ENCODE assay signal across 24 cellular contexts in the genomic region with DNA sequence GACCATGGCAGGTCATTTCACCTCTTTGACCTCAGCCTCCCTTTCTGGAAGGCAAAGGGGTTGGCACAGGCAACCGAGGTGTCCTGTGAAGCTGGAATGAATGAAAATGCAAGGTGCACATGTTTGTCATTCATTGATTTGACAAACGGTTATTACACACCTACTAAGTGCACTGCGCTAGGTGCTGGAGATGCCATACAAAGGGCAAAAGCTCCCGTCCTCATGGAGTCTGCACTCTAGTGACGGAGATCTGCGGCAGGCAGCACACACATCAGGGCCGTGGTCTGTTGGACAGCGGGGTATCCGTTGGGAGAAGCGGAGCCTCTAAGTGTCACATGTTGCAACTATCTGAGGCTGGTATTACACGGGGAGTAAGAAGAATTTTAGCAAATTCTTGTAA. TPM values are rescaled to one million over a fixed set of nuclear protein-coding genes. Genes with fewer than 3 reads are reported as not detected.
A peak's percentile ranks its signal among the peaks of the same experiment; 100 is the strongest.
DNase-seq lines count a peak whose midpoint lies in the region; ATAC-seq and TF ChIP-seq lines count a peak whose summit lies in the region.
"Had no signal": no experiment of that assay in that cellular context is flagged by ENCODE, and none has a peak within 500 bp of the region (broad histone marks: within the 10 kb centered on the region; RNA-seq: fewer than 3 reads in every experiment).

No MANE protein-coding gene starts in this region.

- peaks cover 31 to 34% of the 10 kb centered on the region in 2 donors for H3K4me1 Mint-ChIP-seq in effector memory CD8-positive, alpha-beta T cell (ENCODE audit: low read depth in 2 of 2)
- H3K4me1 Mint-ChIP-seq in neural crest cell = peaks cover 15% of the 10 kb centered on the region

- no peaks in the 10 kb centered on the region for H4K20me1 ChIP-seq in SK-N-SH (ENCODE audit: insufficient read depth)

- DNase-seq in left ventricle myocardium inferior = peak; percentile 6
- DNase-seq in heart right ventricle = no peak
- DNase-seq in effector memory CD8-positive, alpha-beta T cell = no peak
- DNase-seq in neural crest cell (ENCODE audit: low read depth, low spot score) = no peak
- DNase-seq in SK-N-SH = no peak
- DNase-seq in NCI-H345 (lab: John Stamatoyannopoulos, UW) = no peak
- DNase-seq in ACHN = no peak
- DNase-seq in caudate nucleus (lab: John Stamatoyannopoulos, UW) = no peak
- DNase-seq: activated CD4-positive, alpha-beta T cell treated with anti-CD3 and anti-CD28 coated beads, Interleukin-2, amount 10 ng/mL, durations not matched to agents 24 days and 14 days; amniotic stem cell; NCI-H1436 treated with DMSO at 0.1 percent for 48 hours; NCI-H2171; NCI-H526; stimulated activated CD4-positive, alpha-beta T cell treated with anti-CD3 and anti-CD28 coated beads, Interleukin-2, amount 100 ng/mL, for 48 hours; SW 1271 had no signal

- no peaks in the 10 kb centered on the region for H3K27me3 Mint-ChIP-seq in effector memory CD8-positive, alpha-beta T cell
- no peaks in the 10 kb centered on the region for H3K27me3 Mint-ChIP-seq in neural crest cell (ENCODE audit: low read depth)
- H3K27me3 Mint-ChIP-seq: activated CD4-positive, alpha-beta T cell treated with anti-CD3 and anti-CD28 coated beads, Interleukin-2, amount 10 ng/mL, durations not matched to agents 24 days and 14 days had no signal

- no peak for TF ChIP-seq RAD21 in SK-N-SH (IDR thresholded peaks at IDR 0.05; ENCODE audit: low read length)

- no peak overlapping the region for H3K27ac Mint-ChIP-seq in effector memory CD8-positive, alpha-beta T cell
- H3K27ac Mint-ChIP-seq in neural crest cell (ENCODE audit: unreplicated experiment) = peak overlapping the region; percentile 22
- H3K27ac Mint-ChIP-seq: activated T-helper 2 cell treated with anti-CD3 and anti-CD28 coated beads, Interferon-gamma antibody, Interleukin-2, Interleukin-4, amounts not matched to agents 10 μg/mL and 5 μg/mL and 100 μg/mL, durations not matched to agents 14 hours and 24 hours and 36 hours had no signal

- no peaks in the 10 kb centered on the region for H3K79me2 ChIP-seq in SK-N-SH (ENCODE audit: insufficient read depth)

- H3K27me3 ChIP-seq in left ventricle myocardium inferior (ENCODE audit: low read depth) (no peaks in the 10 kb centered on the region), heart right ventricle (no peaks in the 10 kb centered on the region), SK-N-SH (ENCODE audit: insufficient read depth) (no peaks in the 10 kb centered on the region)
- H3K27me3 ChIP-seq: dorsolateral prefrontal cortex, upper lobe of left lung had no signal

- 59 to 79% methylated on average over 11 of the region's 11 CpGs for WGBS in heart right ventricle, 2 donors
- 77% methylated on average over 11 of the region's 11 CpGs for WGBS in SK-N-SH (ENCODE audit: low lambda C conversion rate)

- H3K27ac ChIP-seq in left ventricle myocardium inferior (replicated peaks) (no peak overlapping the region), heart right ventricle (no peak overlapping the region), SK-N-SH (ENCODE audit: low read depth in 2 of 2, low read length in 1 of 2) (no peak overlapping the region), caudate nucleus (ENCODE audit: low read depth, low read length) (no peak overlapping the region)
- H3K27ac ChIP-seq: foreskin keratinocyte, prostate gland had no signal

- no peak overlapping the region for H2AFZ ChIP-seq in SK-N-SH (ENCODE audit: low read depth)

- H3K9ac ChIP-seq in SK-N-SH = no peak overlapping the region

- ATAC-seq in heart right ventricle = no peak
- ATAC-seq in effector memory CD8-positive, alpha-beta T cell (replicated peaks) = no peak

- no peak overlapping the region for H3K4me3 ChIP-seq in left ventricle myocardium inferior
- H3K4me3 ChIP-seq in heart right ventricle = no peak overlapping the region
- no peak overlapping the region for H3K4me3 ChIP-seq in SK-N-SH (ENCODE audit: low read depth in 2 of 2, low read length in 1 of 2)
- H3K4me3 ChIP-seq: prostate gland had no signal

- no peaks in the 10 kb centered on the region for H3K9me3 ChIP-seq in left ventricle myocardium inferior (replicated peaks)
- no peaks in the 10 kb centered on the region for H3K9me3 ChIP-seq in heart right ventricle
- H3K9me3 ChIP-seq in SK-N-SH = no peaks in the 10 kb centered on the region
- H3K9me3 ChIP-seq: prostate gland, upper lobe of left lung had no signal

- CTCF ChIA-PET in SK-N-SH (lab: Yijun Ruan, JAX) = interaction anchor here (0.8 to 5.9 kb wide), 6 partner anchors 8 to 345 kb away, joined by 3 to 42 read pairs (median 4); no protein-coding TSS in a partner anchor

- H3K9me3 Mint-ChIP-seq in effector memory CD8-positive, alpha-beta T cell = no peaks in the 10 kb centered on the region
- no peaks in the 10 kb centered on the region for H3K9me3 Mint-ChIP-seq in neural crest cell
- H3K9me3 Mint-ChIP-seq: activated CD4-positive, alpha-beta T cell treated with anti-CD3 and anti-CD28 coated beads, Interleukin-2, amount 10 ng/mL, durations not matched to agents 24 days and 14 days; activated T-helper 2 cell treated with anti-CD3 and anti-CD28 coated beads, Interferon-gamma antibody, Interleukin-2, Interleukin-4, amounts not matched to agents 10 μg/mL and 5 μg/mL and 100 μg/mL, durations not matched to agents 14 hours and 24 hours and 36 hours; CD4-positive, CD25-positive, alpha-beta regulatory T cell; naive thymus-derived CD4-positive, alpha-beta T cell had no signal

- TF ChIP-seq CTCF in left ventricle myocardium inferior (IDR thresholded peaks at IDR 0.05; ENCODE audit: borderline replicate concordance) (no peak), heart right ventricle (IDR thresholded peaks at IDR 0.05) (no peak), neural crest cell (conservative IDR thresholded peaks at IDR 0.05) (no peak), SK-N-SH (IDR thresholded peaks at IDR 0.05) (no peak)

- in situ Hi-C loops in ACHN (cut with HindIII; ENCODE audit: low pct_ligation_motif_present, low pct_unique_long_range_greater_than_20kb, low sequenced_read_pairs) = no loop called here

- no peak for TF ChIP-seq EP300 in SK-N-SH (IDR thresholded peaks at IDR 0.05; ENCODE audit: borderline replicate concordance in 1 of 2, low read depth in 1 of 2, low read length in 1 of 2)

- no peak overlapping the region for H3K4me2 ChIP-seq in SK-N-SH

- intact Hi-C loops in left ventricle myocardium inferior (cut with micrococcal nuclease) = no loop called here
- intact Hi-C loops in heart right ventricle (cut with DNase I) = loop anchor here in 5 of 10 donors (2.0 to 10.0 kb wide), 3 partner anchors 114 to 201 kb away; partner anchors contain the start of gene ADAMTS14 (in 4 of the 5)

- no peaks in the 10 kb centered on the region for H3F3A ChIP-seq in SK-N-SH (replicated peaks; ENCODE audit: insufficient read depth)

- POLR2A ChIA-PET in SK-N-SH (lab: Yijun Ruan, JAX) = no interaction called here

- H3K4me1 ChIP-seq in left ventricle myocardium inferior = peaks cover 51% of the 10 kb centered on the region
- peaks cover 7 to 51% (median 42%) of the 10 kb centered on the region in 9 donors for H3K4me1 ChIP-seq in heart right ventricle
- peaks cover 0 to 46% of the 10 kb centered on the region in 2 experiments; a peak in 1 of 4 replicates for H3K4me1 ChIP-seq in SK-N-SH (ENCODE audit: control insufficient read depth in 1 of 2, insufficient read depth in 2 of 2, low read depth in 1 of 2, low read length in 1 of 2)
- H3K4me1 ChIP-seq: foreskin keratinocyte, prostate gland had no signal

- no peaks in the 10 kb centered on the region for H3K36me3 ChIP-seq in left ventricle myocardium inferior
- H3K36me3 ChIP-seq in heart right ventricle = peaks cover 0 to 13% (median 0%) of the 10 kb centered on the region in 9 donors
- no peaks in the 10 kb centered on the region for H3K36me3 ChIP-seq in SK-N-SH (replicated peaks in 1 of 2; ENCODE audit: control insufficient read depth in 1 of 2, insufficient read depth in 2 of 2, low read length in 1 of 2)
- H3K36me3 ChIP-seq: prostate gland had no signal

- H3K36me3 Mint-ChIP-seq in effector memory CD8-positive, alpha-beta T cell (ENCODE audit: insufficient read depth) = no peaks in the 10 kb centered on the region
- H3K36me3 Mint-ChIP-seq in neural crest cell (ENCODE audit: low read depth) = no peaks in the 10 kb centered on the region
- H3K36me3 Mint-ChIP-seq: CD4-positive, CD25-positive, alpha-beta regulatory T cell; naive thymus-derived CD4-positive, alpha-beta T cell had no signal

- H3K4me3 Mint-ChIP-seq in effector memory CD8-positive, alpha-beta T cell = peak overlapping the region; percentile 76 to 86
- H3K4me3 Mint-ChIP-seq in neural crest cell = no peak overlapping the region

- no peaks in the 10 kb centered on the region for H3K9me2 ChIP-seq in SK-N-SH

TF ChIP-seq in SK-N-SH, 30 proteins besides CTCF, POLR2A, EP300 and RAD21 (continues in another document):
- TF ChIP-seq FOXJ3 (CRISPR knock-in tag; IDR thresholded peaks at IDR 0.05) = no peak
- no peak for TF ChIP-seq ZBTB33 (IDR thresholded peaks at IDR 0.05; ENCODE audit: borderline replicate concordance, low read depth)
- TF ChIP-seq RXRA (IDR thresholded peaks at IDR 0.05; ENCODE audit: borderline replicate concordance, low read depth) = no peak
- TF ChIP-seq SMC3 (IDR thresholded peaks at IDR 0.05; ENCODE audit: low read depth, low read length) = no peak
- TF ChIP-seq MEF2A (IDR thresholded peaks at IDR 0.05; ENCODE audit: borderline replicate concordance, low read depth) = no peak
- TF ChIP-seq FOXM1 (IDR thresholded peaks at IDR 0.05; ENCODE audit: low read depth) = no peak
- TF ChIP-seq TAF1 (IDR thresholded peaks at IDR 0.05; ENCODE audit: borderline replicate concordance, low read depth, low read length) = no peak
- no peak for TF ChIP-seq ELF1 (IDR thresholded peaks at IDR 0.05)

RNA-seq across cellular contexts. Expression of gene PRF1, which starts 44.2 kb away (rescaled TPM):
- total RNA-seq in left ventricle myocardium inferior (2.6 TPM), heart right ventricle (10 to 100 TPM in 1 of 10 donors, 1 to 10 TPM in 5, under 1 TPM in 4; 0.33 to 13.8 (median 1.2) TPM), neural crest cell (not detected in 2 replicates)
- polyA plus RNA-seq in heart right ventricle (1 to 10 TPM in 1 of 2 donors, under 1 TPM in 1; 0.61 to 1.5 TPM), SK-N-SH (2012; rRNA removed) (not detected in 2 replicates)
- polyA plus RNA-seq in SK-N-SH (2012; cell fraction: cytosol; rRNA removed) = not detected in 2 replicates
- polyA plus RNA-seq in SK-N-SH (2012; cell fraction: nucleus; rRNA removed) = not detected in 2 replicates
- total RNA-seq: epithelial cell of proximal tubule, foreskin keratinocyte, G401 had no signal
- polyA plus RNA-seq: foreskin keratinocyte had no signal
